9 cellular contexts compared by ENCODE assay signal in the genomic region with DNA sequence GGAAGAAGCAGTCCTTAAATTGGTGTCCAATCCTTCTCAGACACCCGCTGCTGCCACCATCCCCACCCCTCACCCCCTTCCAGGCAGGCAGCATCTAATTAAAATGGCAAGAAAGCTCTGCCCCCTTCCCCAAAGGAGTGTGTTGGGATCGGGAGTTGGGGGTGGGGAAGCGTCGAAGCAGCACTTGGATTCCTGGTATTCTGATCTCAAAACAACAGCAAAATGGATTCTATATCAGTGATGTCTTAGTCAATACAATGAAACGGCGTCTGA. TPM values are rescaled to one million over a fixed set of nuclear protein-coding genes. Genes with fewer than 3 reads are reported as not detected.
DNase-seq lines count a peak whose midpoint lies in the region; ATAC-seq lines count a peak whose summit lies in the region.
"Had no signal": no experiment of that assay in that cellular context is flagged by ENCODE, and none has a peak within 500 bp of the region (broad histone marks: within the 10 kb centered on the region; RNA-seq: fewer than 3 reads in every experiment).

No MANE protein-coding gene starts in this region.

- peak overlapping the region; percentile 91 for H3K27ac Mint-ChIP-seq in central memory CD8-positive, alpha-beta T cell (ENCODE audit: low read depth)

- peaks cover 34% of the 10 kb centered on the region for H3K36me3 Mint-ChIP-seq in central memory CD8-positive, alpha-beta T cell (ENCODE audit: insufficient read depth)

- no peak overlapping the region for H3K27ac ChIP-seq in aorta (ENCODE audit: low read depth in 1 of 2, low read length in 2 of 2)
- H3K27ac ChIP-seq: SJSA1 had no signal

- peaks cover 41% of the 10 kb centered on the region for H3K4me1 ChIP-seq in mononuclear cell (ENCODE audit: insufficient read depth, low read length)
- peaks cover 0 to 3% of the 10 kb centered on the region in 2 donors for H3K4me1 ChIP-seq in aorta (ENCODE audit: control insufficient read depth in 1 of 2, insufficient read depth in 2 of 2, low read length in 2 of 2)

- no peaks in the 10 kb centered on the region for H3K36me3 ChIP-seq in aorta (ENCODE audit: control insufficient read depth in 1 of 2, insufficient read depth in 2 of 2, low read length in 1 of 2)
- H3K36me3 ChIP-seq: SJSA1 had no signal

- peaks cover 59% of the 10 kb centered on the region for H3K4me1 Mint-ChIP-seq in central memory CD8-positive, alpha-beta T cell

- intact Hi-C loops in aorta (cut with DNase I): loop anchor here in 1 of 2 donors (10.0 kb wide), 1 partner anchor 274 kb away; no protein-coding TSS in a partner anchor

- peak overlapping the region; percentile 77 for H3K4me3 ChIP-seq in mononuclear cell (ENCODE audit: low read length)
- peak overlapping the region; percentile 68 to 87 for H3K4me3 ChIP-seq in aorta (ENCODE audit: low read length in 2 of 2)

- peak; percentile 21 for DNase-seq in stimulated activated CD4-positive, alpha-beta T cell treated with anti-CD3 and anti-CD28 coated beads, Interleukin-15, amount 100 ng/mL, for 24 hours
- no peak for DNase-seq in stimulated activated CD4-positive, alpha-beta T cell treated with anti-CD3 and anti-CD28 coated beads, Interleukin-4, amount 100 ng/mL, for 4 hours
- DNase-seq in central memory CD8-positive, alpha-beta T cell (ENCODE audit: low spot score in 2 of 2): no peak
- DNase-seq in aorta (no peak), RKO (ENCODE audit: low spot score) (no peak)

- H3K4me3 Mint-ChIP-seq in central memory CD8-positive, alpha-beta T cell: peak overlapping the region; percentile 92

- H3K9me3 ChIP-seq in mononuclear cell (ENCODE audit: low read depth, low read length) (no peaks in the 10 kb centered on the region), aorta (ENCODE audit: control insufficient read depth, low read length) (no peaks in the 10 kb centered on the region)
- H3K9me3 ChIP-seq: SJSA1 had no signal

- H3K27me3 ChIP-seq in mononuclear cell (ENCODE audit: insufficient read depth, low read length): peaks cover 19% of the 10 kb centered on the region
- H3K27me3 ChIP-seq in aorta (ENCODE audit: control insufficient read depth in 1 of 2, insufficient read depth in 2 of 2, low read length in 1 of 2): no peaks in the 10 kb centered on the region

- no peak for ATAC-seq in central memory CD8-positive, alpha-beta T cell (replicated peaks; ENCODE audit: extremely low read depth, poor library complexity, severe bottlenecking)
- no peak for ATAC-seq in aorta (ENCODE audit: low FRiP score)
- no peak for ATAC-seq in HG02852 (IDR thresholded peaks at IDR 0.05; ENCODE audit: unreplicated experiment)
- no peak for ATAC-seq in HG03159 (IDR thresholded peaks at IDR 0.05; ENCODE audit: unreplicated experiment)

- H3K27me3 Mint-ChIP-seq in central memory CD8-positive, alpha-beta T cell: no peaks in the 10 kb centered on the region

- H3K9me3 Mint-ChIP-seq in central memory CD8-positive, alpha-beta T cell: no peaks in the 10 kb centered on the region

- 11 to 12% methylated on average over 6 of the region's 6 CpGs for WGBS in aorta, 2 donors

RNA-seq across cellular contexts. Expression of a gene that starts 1.4 kb away (rescaled TPM):
- total RNA-seq in mononuclear cell: 49.8 TPM
- total RNA-seq in aorta: 10 to 100 TPM; 11.3 to 14.6 TPM
- 1 to 10 TPM; 4.7 to 6.3 TPM for polyA plus RNA-seq in aorta
